Comparison of ENCODE assay signal across 12 cellular contexts in genomic region chr10:5538446-5538845, GRCh38. TPM values are rescaled to one million over a fixed set of nuclear protein-coding genes. Genes with fewer than 3 reads are reported as not detected.
DNase-seq lines count a peak whose midpoint lies in the region; ATAC-seq, FAIRE-seq and TF ChIP-seq lines count a peak whose summit lies in the region.
"Had no signal": no experiment of that assay in that cellular context is flagged by ENCODE, and none has a peak within 500 bp of the region (broad histone marks: within the 10 kb centered on the region; RNA-seq: fewer than 3 reads in every experiment).

No MANE protein-coding gene starts in this region.

- no peak overlapping the region for H3K9ac ChIP-seq in GM23248
- no peak overlapping the region for H3K9ac ChIP-seq in adipocyte (ENCODE audit: low read length)
- no peak overlapping the region for H3K9ac ChIP-seq in smooth muscle cell (ENCODE audit: low read depth)

- no peak for TF ChIP-seq CTCF in smooth muscle cell (IDR thresholded peaks at IDR 0.05; ENCODE audit: borderline replicate concordance, insufficient read depth, poor library complexity, severe bottlenecking)
- no peak for TF ChIP-seq CTCF in body of pancreas (IDR thresholded peaks at IDR 0.05)

- no peak overlapping the region for H3K4me3 ChIP-seq in GM23248
- H3K4me3 ChIP-seq in adipocyte (ENCODE audit: low read length): no peak overlapping the region
- no peak overlapping the region for H3K4me3 ChIP-seq in smooth muscle cell
- no peak overlapping the region for H3K4me3 ChIP-seq in body of pancreas
- no peak overlapping the region for H3K4me3 ChIP-seq in small intestine (ENCODE audit: low read depth in 1 of 2, low read length in 2 of 2)

- DNase-seq in GM23248 (peak; percentile 48), adipocyte (ENCODE audit: low read depth) (peak; percentile 68), fibroblast of peridontal ligament (ENCODE audit: extremely low read depth) (peak; percentile 60), smooth muscle cell (lab: John Stamatoyannopoulos, UW; ENCODE audit: unreplicated experiment) (no peak), nucleus accumbens (lab: John Stamatoyannopoulos, UW) (no peak), COLO668 (lab: John Stamatoyannopoulos, UW; ENCODE audit: unreplicated experiment) (no peak), body of pancreas (no peak), small intestine (no peak)
- DNase-seq: Kasumi-1; naive thymus-derived CD4-positive, alpha-beta T cell; stimulated activated CD4-positive, alpha-beta T cell treated with anti-CD3 and anti-CD28 coated beads, Interleukin-15, amount 100 ng/mL, for 24 hours had no signal

- no peak for ATAC-seq in body of pancreas
- ATAC-seq: naive thymus-derived CD4-positive, alpha-beta T cell had no signal

- intact Hi-C loops in body of pancreas (cut with DNase I): no loop called here

- H3K4me1 ChIP-seq in GM23248 (ENCODE audit: insufficient read depth): peaks cover 8% of the 10 kb centered on the region
- H3K4me1 ChIP-seq in adipocyte (ENCODE audit: control insufficient read depth, insufficient read depth, low read length): peaks cover 13% of the 10 kb centered on the region
- no peaks in the 10 kb centered on the region for H3K4me1 ChIP-seq in smooth muscle cell (ENCODE audit: low read depth)
- H3K4me1 ChIP-seq in body of pancreas: no peaks in the 10 kb centered on the region
- peaks cover 0 to 3% of the 10 kb centered on the region in 2 donors for H3K4me1 ChIP-seq in small intestine (ENCODE audit: control insufficient read depth in 2 of 2, insufficient read depth in 1 of 2, low read depth in 1 of 2, low read length in 1 of 2)

- H3K36me3 ChIP-seq in GM23248 (ENCODE audit: low read depth): no peaks in the 10 kb centered on the region
- H3K36me3 ChIP-seq in adipocyte (ENCODE audit: control insufficient read depth, insufficient read depth, low read length, severe bottlenecking): no peaks in the 10 kb centered on the region
- no peaks in the 10 kb centered on the region for H3K36me3 ChIP-seq in smooth muscle cell (ENCODE audit: low read depth)
- H3K36me3 ChIP-seq in body of pancreas (replicated peaks in 1 of 2; ENCODE audit: insufficient read depth in 1 of 2, low read depth in 2 of 2): no peaks in the 10 kb centered on the region
- H3K36me3 ChIP-seq in small intestine (ENCODE audit: control insufficient read depth in 2 of 2, insufficient read depth in 2 of 2, low read length in 2 of 2): no peaks in the 10 kb centered on the region

- no peak overlapping the region for H2AFZ ChIP-seq in GM23248
- no peak overlapping the region for H2AFZ ChIP-seq in smooth muscle cell (ENCODE audit: low read depth)

- H3K27ac ChIP-seq in GM23248 (no peak overlapping the region), smooth muscle cell (ENCODE audit: low read depth) (peak overlapping the region; percentile 86), body of pancreas (no peak overlapping the region), small intestine (ENCODE audit: low read depth in 1 of 2, low read length in 1 of 2) (no peak overlapping the region)

- H3K4me2 ChIP-seq in GM23248 (ENCODE audit: unreplicated experiment) (no peak overlapping the region), smooth muscle cell (peak overlapping the region; percentile 71)

- no peaks in the 10 kb centered on the region for H3K9me3 ChIP-seq in GM23248 (ENCODE audit: low read depth)
- peaks cover 22% of the 10 kb centered on the region for H3K9me3 ChIP-seq in adipocyte (ENCODE audit: control insufficient read depth, low read length)
- peaks cover 9% of the 10 kb centered on the region for H3K9me3 ChIP-seq in smooth muscle cell (replicated peaks; ENCODE audit: low read depth)
- no peaks in the 10 kb centered on the region for H3K9me3 ChIP-seq in body of pancreas
- no peaks in the 10 kb centered on the region for H3K9me3 ChIP-seq in small intestine (ENCODE audit: control insufficient read depth, low read depth)

- in situ Hi-C loops in GM23248 (cut with MboI): no loop called here

- H3K27me3 ChIP-seq in GM23248 (replicated peaks; ENCODE audit: insufficient read depth) (no peaks in the 10 kb centered on the region), adipocyte (replicated peaks; ENCODE audit: control insufficient read depth, insufficient read depth, low read length) (no peaks in the 10 kb centered on the region), smooth muscle cell (ENCODE audit: low read depth) (no peaks in the 10 kb centered on the region), body of pancreas (no peaks in the 10 kb centered on the region), small intestine (ENCODE audit: control insufficient read depth in 2 of 2, insufficient read depth in 2 of 2, low read length in 2 of 2) (no peaks in the 10 kb centered on the region)

- H3K79me2 ChIP-seq in GM23248 (ENCODE audit: insufficient read depth): no peaks in the 10 kb centered on the region
- H3K79me2 ChIP-seq in smooth muscle cell (ENCODE audit: low read depth): no peaks in the 10 kb centered on the region

- no peaks in the 10 kb centered on the region for H3K9me2 ChIP-seq in GM23248 (ENCODE audit: insufficient read depth)

- H4K20me1 ChIP-seq in GM23248 (ENCODE audit: insufficient read depth) (no peaks in the 10 kb centered on the region), smooth muscle cell (ENCODE audit: low read depth) (no peaks in the 10 kb centered on the region)

- WGBS in GM23248 (ENCODE audit: low coverage in 1 of 2, low lambda C conversion rate in 2 of 2, missing lambda C conversion rate in 2 of 2), 2 experiments: 87 to 91% methylated on average over 9 of the region's 9 CpGs
- 60% methylated on average over 9 of the region's 9 CpGs for WGBS in smooth muscle cell (ENCODE audit: low lambda C conversion rate)
- WGBS in body of pancreas, 2 donors: 93 to 94% methylated on average over 9 of the region's 9 CpGs
- WGBS in small intestine, 3 donors: 81 to 90% (median 88%) methylated on average over 9 of the region's 9 CpGs

- no peak for FAIRE-seq in small intestine (lab: Jason Lieb, UNC)
- FAIRE-seq: GM19239 had no signal

- 0 out of 2 replicates have a peak, but pooled peaks cover 8% of the 10 kb centered on the region for H3F3A ChIP-seq in GM23248 (ENCODE audit: insufficient read depth)
- peaks cover 26% of the 10 kb centered on the region for H3F3A ChIP-seq in smooth muscle cell (ENCODE audit: low read depth)

- no peak for TF ChIP-seq POLR2A in body of pancreas (IDR thresholded peaks at IDR 0.05)

RNA-seq across cellular contexts. Expression of gene CALML3, which starts 13.7 kb away (rescaled TPM):
- not detected in 2 replicates for total RNA-seq in GM23248 (2014; rRNA removed; shearing (Covaris generic))
- not detected in 2 replicates for polyA plus RNA-seq in GM23248 (2016; fragmentation: Nextera tagmentation; extraction: Ambion mirVana)
- total RNA-seq in smooth muscle cell: 0.04 and 0.49 TPM in 2 replicates
- polyA plus RNA-seq in smooth muscle cell: 0.20 TPM in 1 of 2 replicates, not detected in the other
- total RNA-seq in body of pancreas: not detected
- under 1 TPM in 2 of 3 donors, not detected in 1; 0.07 to 0.27 TPM for polyA plus RNA-seq in small intestine
- total RNA-seq: naive thymus-derived CD4-positive, alpha-beta T cell had no signal
- polyA plus RNA-seq: naive thymus-derived CD4-positive, alpha-beta T cell had no signal

RNA-seq across cellular contexts. Expression of gene CALML5, which starts 39.1 kb away (rescaled TPM):
- total RNA-seq in GM23248 (2014; rRNA removed; shearing (Covaris generic)): not detected in 2 replicates
- polyA plus RNA-seq in GM23248 (2016; fragmentation: Nextera tagmentation; extraction: Ambion mirVana) (not detected in 2 replicates), smooth muscle cell (16.5 and 18.1 TPM in 2 replicates), small intestine (not detected)
- total RNA-seq in smooth muscle cell (15.1 and 24.3 TPM in 2 replicates), body of pancreas (not detected)
- total RNA-seq: naive thymus-derived CD4-positive, alpha-beta T cell had no signal
- polyA plus RNA-seq: naive thymus-derived CD4-positive, alpha-beta T cell had no signal

Comparison
In these comparisons a context has a peak if more than half of its experiments do, and no peak if none do; other contexts are left out.
1. DNase-seq: peak in GM23248 (single experiment), adipocyte (single experiment) and fibroblast of peridontal ligament (single experiment); none in smooth muscle cell (single experiment), nucleus accumbens (0 of 56), COLO668 (single experiment), body of pancreas (0 of 4) and small intestine (single experiment).
2. RNA of gene CALML5, which starts 39.1 kb away (total RNA-seq): 15.1 to 24.3 TPM in smooth muscle cell; not detected in body of pancreas and not detected in GM23248; every median in the first group is over 10 times any median in the second.